ENCODE assay signal across 24 cellular contexts in the genomic region with DNA sequence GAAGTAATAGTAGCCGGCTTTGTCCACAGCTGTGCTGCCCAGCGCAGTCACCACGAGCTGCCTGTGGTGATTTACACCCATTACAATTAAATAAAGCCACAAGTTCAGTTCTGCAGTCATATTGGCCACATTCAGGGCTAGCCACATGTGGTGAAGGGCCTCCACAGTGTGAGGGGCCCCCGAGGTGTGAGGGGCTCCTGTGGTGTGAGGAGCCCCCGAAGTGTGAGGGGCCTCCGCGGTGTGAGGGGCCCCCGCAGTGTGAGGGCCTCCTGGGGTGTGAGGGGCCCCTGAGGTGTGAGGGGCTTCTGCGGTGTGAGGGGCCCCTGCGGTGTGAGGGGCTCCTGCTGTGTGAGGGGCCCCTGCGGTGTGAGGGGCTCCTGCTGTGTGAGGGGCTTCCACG.
DNase-seq lines count a peak whose midpoint lies in the region; FAIRE-seq and TF ChIP-seq lines count a peak whose summit lies in the region.
"Had no signal": no experiment of that assay in that cellular context is flagged by ENCODE, and none has a peak within 500 bp of the region (broad histone marks: within the 10 kb centered on the region; RNA-seq: fewer than 3 reads in every experiment).

No MANE protein-coding gene starts in this region.

- H3K36me3 Mint-ChIP-seq in astrocyte (ENCODE audit: low read depth, unreplicated experiment) = peaks cover 35% of the 10 kb centered on the region

- peak overlapping the region; percentile 71 for H3K18ac ChIP-seq in trophoblast cell (ENCODE audit: low read length)

- peaks cover 13% of the 10 kb centered on the region for H4K20me1 ChIP-seq in astrocyte (ENCODE audit: insufficient read depth, low read length)

- WGBS in trophoblast cell (ENCODE audit: extremely low coverage, insufficient coverage, insufficient read length) = no CpG with 5 or more reads among the region's 12 CpGs

- peak overlapping the region; percentile 75 for H2AK5ac ChIP-seq in trophoblast cell (ENCODE audit: low read length)

- H2AFZ ChIP-seq in astrocyte (ENCODE audit: low read depth, low read length) = no peak overlapping the region
- H2AFZ ChIP-seq in trophoblast cell (ENCODE audit: insufficient read depth, low read length, poor library complexity) = peak overlapping the region; percentile 20

- peak overlapping the region; percentile 62 for H3K14ac ChIP-seq in trophoblast cell (ENCODE audit: low read length)

- H3K79me1 ChIP-seq in trophoblast cell (ENCODE audit: low read length) = peaks cover 20% of the 10 kb centered on the region

- POLR2A ChIA-PET in HEK293 (lab: Yijun Ruan, JAX) = no interaction called here

- H3K36me3 ChIP-seq in HEK293 (ENCODE audit: control insufficient read depth in 2 of 2, insufficient read depth in 1 of 2, low read length in 2 of 2) (no peaks in the 10 kb centered on the region), astrocyte (ENCODE audit: insufficient read depth, low read length) (no peaks in the 10 kb centered on the region), trophoblast cell (ENCODE audit: control insufficient read depth in 1 of 2, insufficient read depth in 2 of 2, low read length in 2 of 2) (peaks cover 0 to 2% of the 10 kb centered on the region in 2 experiments)
- no peaks in the 10 kb centered on the region for H3K36me3 ChIP-seq in effector memory CD4-positive, alpha-beta T cell (ENCODE audit: control insufficient read depth, insufficient read depth, low read length)

- H3K27ac ChIP-seq in HEK293 (ENCODE audit: extremely low read depth, low read depth, low read length) (no peak overlapping the region), astrocyte (ENCODE audit: low read depth, low read length) (peak overlapping the region; percentile 72), trophoblast cell (ENCODE audit: low read depth, low read length) (peak overlapping the region; percentile 34), coronary artery (no peak overlapping the region)
- no peak overlapping the region for H3K27ac ChIP-seq in effector memory CD4-positive, alpha-beta T cell (ENCODE audit: insufficient read depth, low read length, poor library complexity, severe bottlenecking)
- H3K27ac ChIP-seq: BLaER1 treated with 17β-estradiol and CSF1 and Interleukin-3, amounts not matched to agents 10 nM and 100 nM; SK-N-MC had no signal

- peak overlapping the region; percentile 89 for H2BK12ac ChIP-seq in trophoblast cell (ENCODE audit: low read length)

- H3K4me2 ChIP-seq in astrocyte (ENCODE audit: low read length) (no peak overlapping the region), trophoblast cell (ENCODE audit: low read length) (no peak overlapping the region)
- H3K4me2 ChIP-seq: BLaER1 treated with 17β-estradiol and CSF1 and Interleukin-3, amounts not matched to agents 10 nM and 100 nM had no signal

- H3K23ac ChIP-seq in trophoblast cell (ENCODE audit: low read length) = no peak overlapping the region

- no peaks in the 10 kb centered on the region for H3K27me3 ChIP-seq in astrocyte (ENCODE audit: insufficient read depth, low read length)
- no peaks in the 10 kb centered on the region for H3K27me3 ChIP-seq in trophoblast cell (ENCODE audit: insufficient read depth, low read length)
- H3K27me3 ChIP-seq in effector memory CD4-positive, alpha-beta T cell (replicated peaks; ENCODE audit: control insufficient read depth, insufficient read depth, low read length, poor library complexity, severe bottlenecking) = no peaks in the 10 kb centered on the region
- H3K27me3 ChIP-seq: BLaER1 treated with 17β-estradiol and CSF1 and Interleukin-3, amounts not matched to agents 10 nM and 100 nM had no signal

- no peak overlapping the region for H4K12ac ChIP-seq in trophoblast cell (ENCODE audit: low read depth, low read length)

- H3K9me3 ChIP-seq in HEK293 (ENCODE audit: control insufficient read depth, insufficient read depth, low read depth, low read length) (no peaks in the 10 kb centered on the region), astrocyte (ENCODE audit: insufficient read depth, low read depth, low read length) (peaks cover 5% of the 10 kb centered on the region), trophoblast cell (ENCODE audit: insufficient read depth, low read depth, low read length) (peaks cover 2% of the 10 kb centered on the region)
- H3K9me3 ChIP-seq in effector memory CD4-positive, alpha-beta T cell (ENCODE audit: control insufficient read depth, low read length) = no peaks in the 10 kb centered on the region

- H3K4me3 ChIP-seq in HEK293 (ENCODE audit: low read depth, low read length) = no peak overlapping the region
- no peak overlapping the region for H3K4me3 ChIP-seq in astrocyte (ENCODE audit: insufficient read depth, low read depth, low read length)
- H3K4me3 ChIP-seq in trophoblast cell (ENCODE audit: low read depth, low read length) = no peak overlapping the region
- no peak overlapping the region for H3K4me3 ChIP-seq in coronary artery
- H3K4me3 ChIP-seq in effector memory CD4-positive, alpha-beta T cell (ENCODE audit: insufficient read depth, low read depth, low read length, poor library complexity, severe bottlenecking) = no peak overlapping the region
- H3K4me3 ChIP-seq: BLaER1 treated with 17β-estradiol and CSF1 and Interleukin-3, amounts not matched to agents 10 nM and 100 nM; K562; SK-N-MC had no signal

- DNase-seq in astrocyte (ENCODE audit: low read depth) (no peak), left kidney (ENCODE audit: low read depth, low spot score) (peak; percentile 21), trophoblast cell (no peak), ACHN (no peak), coronary artery (ENCODE audit: low spot score) (no peak), activated T-cell treated with anti-CD3 and anti-CD28 coated beads for 4 hours (no peak)
- no peak for DNase-seq in effector memory CD4-positive, alpha-beta T cell
- DNase-seq: 8988T; CD4-positive, alpha-beta T cell; DMS53; Kasumi-1; NCI-H1092 treated with DMSO at 0.1 percent for 48 hours; NCI-H1436 treated with DMSO at 0.1 percent for 48 hours; NCI-H1930; NCI-H2107; NCI-H446; NCI-H526 treated with DMSO at 0.1 percent for 48 hours; SIG-M5 had no signal

- H3K4me1 Mint-ChIP-seq in astrocyte (ENCODE audit: low read depth, unreplicated experiment) = peaks cover 70% of the 10 kb centered on the region

- H3K9ac ChIP-seq in astrocyte (ENCODE audit: low read length) (no peak overlapping the region), trophoblast cell (ENCODE audit: low read length) (no peak overlapping the region)
- H3K9ac ChIP-seq: BLaER1 treated with 17β-estradiol and CSF1 and Interleukin-3, amounts not matched to agents 10 nM and 100 nM had no signal

- in situ Hi-C loops in ACHN (cut with HindIII; ENCODE audit: low pct_ligation_motif_present, low pct_unique_long_range_greater_than_20kb, low sequenced_read_pairs) = no loop called here

- CTCF ChIA-PET in HEK293 (lab: Yijun Ruan, JAX) = no interaction called here

- H2BK120ac ChIP-seq in trophoblast cell (ENCODE audit: insufficient read depth, low read length, poor library complexity) = peak overlapping the region; percentile 86

- peak overlapping the region; percentile 37 for H4K8ac ChIP-seq in trophoblast cell (ENCODE audit: low read depth, low read length)

- no peak for TF ChIP-seq CTCF in HEK293 (tag by site-specific recombination; IDR thresholded peaks at IDR 0.05)
- TF ChIP-seq CTCF in astrocyte (IDR thresholded peaks at IDR 0.05; ENCODE audit: insufficient read depth, low read depth, low read length) = no peak
- no peak for TF ChIP-seq CTCF in coronary artery (IDR thresholded peaks at IDR 0.05)

- H4K91ac ChIP-seq in trophoblast cell (ENCODE audit: low read depth, low read length) = peak overlapping the region; percentile 93

- no peak for FAIRE-seq in astrocyte (lab: Jason Lieb, UNC)
- FAIRE-seq: GM18507, HepG2, K562 had no signal

- H2BK5ac ChIP-seq in trophoblast cell (ENCODE audit: low read depth, low read length, poor library complexity) = peak overlapping the region; percentile 65

- peak overlapping the region; percentile 93 for H3K27ac Mint-ChIP-seq in astrocyte (ENCODE audit: unreplicated experiment)
- H3K27ac Mint-ChIP-seq: CD4-positive, alpha-beta T cell had no signal

- H3K9me3 Mint-ChIP-seq in astrocyte (ENCODE audit: unreplicated experiment) = peaks cover 10% of the 10 kb centered on the region
- H3K9me3 Mint-ChIP-seq: CD4-positive, alpha-beta T cell had no signal

- peaks cover 10% of the 10 kb centered on the region for H3K79me2 ChIP-seq in astrocyte (ENCODE audit: insufficient read depth, low read length)
- H3K79me2 ChIP-seq in trophoblast cell (ENCODE audit: control insufficient read depth, insufficient read depth, low read length, poor library complexity) = no peaks in the 10 kb centered on the region

- H3K4me1 ChIP-seq in HEK293 (ENCODE audit: control insufficient read depth, insufficient read depth, low read length) = no peaks in the 10 kb centered on the region
- peaks cover 36% of the 10 kb centered on the region for H3K4me1 ChIP-seq in astrocyte (ENCODE audit: insufficient read depth, low read length)
- H3K4me1 ChIP-seq in trophoblast cell (ENCODE audit: control insufficient read depth in 1 of 2, insufficient read depth in 2 of 2, low read length in 2 of 2) = peaks cover 18 to 24% of the 10 kb centered on the region in 2 experiments
- no peaks in the 10 kb centered on the region for H3K4me1 ChIP-seq in effector memory CD4-positive, alpha-beta T cell (ENCODE audit: control insufficient read depth, insufficient read depth, low read length, poor library complexity, severe bottlenecking)

- no peaks in the 10 kb centered on the region for H3K27me3 Mint-ChIP-seq in astrocyte (ENCODE audit: low read depth, unreplicated experiment)
- H3K27me3 Mint-ChIP-seq: CD4-positive, alpha-beta T cell had no signal

- H3K4ac ChIP-seq in trophoblast cell (ENCODE audit: low read depth, low read length) = peak overlapping the region; percentile 61

- no peak overlapping the region for H3K4me3 Mint-ChIP-seq in astrocyte (ENCODE audit: unreplicated experiment)
- H3K4me3 Mint-ChIP-seq: CD4-positive, alpha-beta T cell had no signal

TF ChIP-seq in HEK293, 187 proteins besides CTCF, POLR2A, EP300 and RAD21:
- TF ChIP-seq ZNF324 (tag by site-specific recombination; IDR thresholded peaks at IDR 0.05) (no peak), ZIC2 (tag by site-specific recombination; IDR thresholded peaks at IDR 0.05) (peak; percentile 91)
TF ChIP-seq in HEK293: peak in this region for 1.

Comparison
In these comparisons a context has a peak if more than half of its experiments do, and no peak if none do; other contexts are left out.
1. H3K27ac ChIP-seq: peak in astrocyte (single experiment) and trophoblast cell (single experiment); none in HEK293 (single experiment), coronary artery (0 of 2) and effector memory CD4-positive, alpha-beta T cell (single experiment).